ENCODE assay signal across 8 cellular contexts in the genomic region with DNA sequence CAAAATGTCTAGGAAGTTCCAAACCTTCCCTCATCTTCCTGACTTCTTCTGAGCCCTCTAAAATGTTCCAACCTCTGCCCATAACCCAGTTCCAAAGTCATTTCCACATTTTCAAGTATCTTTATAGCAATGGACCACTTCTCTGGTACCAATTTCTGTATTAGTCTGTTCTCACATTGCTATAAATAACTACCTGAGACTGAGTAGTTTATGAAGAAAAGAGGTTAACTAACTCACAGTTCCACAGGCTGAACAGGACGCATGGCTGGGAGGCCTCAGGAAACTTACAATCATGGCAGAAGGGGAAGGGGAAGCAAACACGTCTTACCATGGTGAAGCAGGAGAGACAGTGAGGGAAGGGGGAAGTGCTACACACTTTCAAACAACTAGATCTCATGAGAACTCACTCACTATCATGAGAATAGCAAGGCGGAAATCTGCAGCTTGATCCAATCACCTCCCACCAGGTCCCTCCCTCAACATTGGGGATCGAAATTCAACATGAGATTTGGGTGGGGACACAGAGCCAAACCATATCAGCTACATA.
DNase-seq lines count a peak whose midpoint lies in the region; ATAC-seq, FAIRE-seq and TF ChIP-seq lines count a peak whose summit lies in the region.
"Not testable (repeated sequence)": the region's sequence is repeated elsewhere in the genome, so short reads cannot be mapped to it uniquely, and the experiment has no call there.

No MANE protein-coding gene starts in this region.

- not testable (repeated sequence) for H3K9ac ChIP-seq in Karpas-422 (ENCODE audit: low read length)

- intact Hi-C loops in OCI-LY7 (cut with micrococcal nuclease; ENCODE audit: unreplicated experiment); esophagus muscularis mucosa (cut with DNase I): not testable (repeated sequence)

- not testable (repeated sequence) for H3K36me3 ChIP-seq in Karpas-422 (ENCODE audit: insufficient read depth, low read length); OCI-LY7 (ENCODE audit: insufficient read depth, low read length); esophagus muscularis mucosa

- H3K4me2 ChIP-seq in Karpas-422 (ENCODE audit: low read depth, low read length, poor library complexity, severe bottlenecking) (peak overlapping the region; percentile 9), OCI-LY7 (ENCODE audit: low read length) (peak overlapping the region; percentile 21; the same call in 1 of the 2 replicates)

- not testable (repeated sequence) for H3K9me2 ChIP-seq in Karpas-422 (replicated peaks; ENCODE audit: insufficient read depth, low read length); OCI-LY7 (ENCODE audit: insufficient read depth, low read length)

- peak; percentile 21 for ATAC-seq in GM18517 (IDR thresholded peaks at IDR 0.05; ENCODE audit: unreplicated experiment)
- ATAC-seq in GM21717 (IDR thresholded peaks at IDR 0.05; ENCODE audit: unreplicated experiment) = peak; percentile 58
- ATAC-seq in HG03135 (IDR thresholded peaks at IDR 0.05; ENCODE audit: unreplicated experiment) = peak; percentile 27
- peak; percentile 39 to 46 for ATAC-seq in stimulated activated naive B cell treated with anti-CD40 and anti-IgM and Interleukin-4, amounts not matched to agents 10 μg/mL and 1 μg/mL and 100 μg/mL, for 72 hours (replicated peaks)

- H4K20me1 ChIP-seq in Karpas-422 (ENCODE audit: insufficient read depth, low read depth, low read length); OCI-LY7 (ENCODE audit: insufficient read depth, low read length): not testable (repeated sequence)

- WGBS in esophagus muscularis mucosa = 75% methylated on average over 4 of the region's 4 CpGs

- peak; percentile 35 for FAIRE-seq in GM12891 (lab: Jason Lieb, UNC)

- CTCF ChIA-PET in OCI-LY7 (lab: Charles Lee; ENCODE audit: unreplicated experiment) = not testable (repeated sequence)

- H3K9me3 ChIP-seq in Karpas-422 (ENCODE audit: low read length); esophagus muscularis mucosa: not testable (repeated sequence)
- peaks cover 25% of the 10 kb centered on the region for H3K9me3 ChIP-seq in OCI-LY7 (ENCODE audit: low read length)

- TF ChIP-seq CTCF in OCI-LY7 (conservative IDR thresholded peaks at IDR 0.05; ENCODE audit: low read length); esophagus muscularis mucosa (IDR thresholded peaks at IDR 0.05): not testable (repeated sequence)

- H3K79me2 ChIP-seq in Karpas-422 (ENCODE audit: low read length); OCI-LY7 (ENCODE audit: insufficient read depth, low read depth, low read length): not testable (repeated sequence)

- not testable (repeated sequence) for H2AFZ ChIP-seq in Karpas-422 (ENCODE audit: low read length)
- peak overlapping the region; percentile 37; the same call in 1 of the 2 replicates for H2AFZ ChIP-seq in OCI-LY7 (ENCODE audit: low read length)

- POLR2A ChIA-PET in OCI-LY7 (lab: Charles Lee) = not testable (repeated sequence)

- peaks cover 18% of the 10 kb centered on the region for H3K4me1 ChIP-seq in Karpas-422 (ENCODE audit: low read length)
- H3K4me1 ChIP-seq in OCI-LY7 (ENCODE audit: insufficient read depth, low read length, poor library complexity, severe bottlenecking) = peaks cover 34% of the 10 kb centered on the region
- not testable (repeated sequence) for H3K4me1 ChIP-seq in esophagus muscularis mucosa

- not testable (repeated sequence) for DNase-seq in GM12891 (ENCODE audit: insufficient read length, low spot score); Karpas-422; OCI-LY7 (ENCODE audit: low spot score); stimulated activated naive B cell treated with anti-CD40 and anti-IgM and Interleukin-4, amounts not matched to agents 10 μg/mL and 1 μg/mL and 100 μg/mL, for 72 hours
- peak; percentile 47 for DNase-seq in esophagus muscularis mucosa (ENCODE audit: extremely low spot score)

- H3K27ac Mint-ChIP-seq in stimulated activated naive B cell treated with anti-CD40 and anti-IgM and Interleukin-4, amounts not matched to agents 10 μg/mL and 1 μg/mL and 100 μg/mL, for 72 hours = peak overlapping the region; percentile 47

- not testable (repeated sequence) for TF ChIP-seq EP300 in esophagus muscularis mucosa (IDR thresholded peaks at IDR 0.05)

- H3K27ac ChIP-seq in Karpas-422 (ENCODE audit: low read length); esophagus muscularis mucosa (replicated peaks in 1 of 4): not testable (repeated sequence)
- peak overlapping the region; percentile 44 for H3K27ac ChIP-seq in OCI-LY7 (ENCODE audit: low read depth, low read length, poor library complexity, severe bottlenecking)

- peaks cover 20 to 28% of the 10 kb centered on the region in 2 donors for H3K9me3 Mint-ChIP-seq in stimulated activated naive B cell treated with anti-CD40 and anti-IgM and Interleukin-4, amounts not matched to agents 10 μg/mL and 1 μg/mL and 100 μg/mL, for 72 hours

- not testable (repeated sequence) for H3K4me3 ChIP-seq in Karpas-422 (ENCODE audit: low read length); esophagus muscularis mucosa
- peak overlapping the region; percentile 28 for H3K4me3 ChIP-seq in OCI-LY7 (ENCODE audit: low read depth, low read length, poor library complexity, severe bottlenecking)

- H3K36me3 Mint-ChIP-seq in stimulated activated naive B cell treated with anti-CD40 and anti-IgM and Interleukin-4, amounts not matched to agents 10 μg/mL and 1 μg/mL and 100 μg/mL, for 72 hours = peaks cover 3 to 22% of the 10 kb centered on the region in 2 donors

- not testable (repeated sequence) for BruUV-seq in OCI-LY7 (replicated peaks; lab: Mats Ljungman, UMichigan)

- H3K4me3 Mint-ChIP-seq in stimulated activated naive B cell treated with anti-CD40 and anti-IgM and Interleukin-4, amounts not matched to agents 10 μg/mL and 1 μg/mL and 100 μg/mL, for 72 hours = not testable (repeated sequence)

- not testable (repeated sequence) for TF ChIP-seq POLR2A in GM12891 (IDR thresholded peaks at IDR 0.05; ENCODE audit: low read depth, low read length); esophagus muscularis mucosa (IDR thresholded peaks at IDR 0.05; ENCODE audit: low read depth)

- peaks cover 27 to 48% of the 10 kb centered on the region in 2 donors for H3K4me1 Mint-ChIP-seq in stimulated activated naive B cell treated with anti-CD40 and anti-IgM and Interleukin-4, amounts not matched to agents 10 μg/mL and 1 μg/mL and 100 μg/mL, for 72 hours

- H3K27me3 ChIP-seq in Karpas-422 (ENCODE audit: low read length); esophagus muscularis mucosa: not testable (repeated sequence)

- not testable (repeated sequence) for H3K27me3 Mint-ChIP-seq in stimulated activated naive B cell treated with anti-CD40 and anti-IgM and Interleukin-4, amounts not matched to agents 10 μg/mL and 1 μg/mL and 100 μg/mL, for 72 hours

TF ChIP-seq in GM12891, 5 proteins besides CTCF, POLR2A, EP300 and RAD21:
- peak; percentile 31; the same call in 1 of the 2 replicates for TF ChIP-seq SPI1 (IDR thresholded peaks at IDR 0.05; ENCODE audit: low read depth, low read length)
TF ChIP-seq in GM12891: peak in this region for 1; not testable (repeated sequence) for 4.
